ENCODE assay signal across 34 cellular contexts in the genomic region with DNA sequence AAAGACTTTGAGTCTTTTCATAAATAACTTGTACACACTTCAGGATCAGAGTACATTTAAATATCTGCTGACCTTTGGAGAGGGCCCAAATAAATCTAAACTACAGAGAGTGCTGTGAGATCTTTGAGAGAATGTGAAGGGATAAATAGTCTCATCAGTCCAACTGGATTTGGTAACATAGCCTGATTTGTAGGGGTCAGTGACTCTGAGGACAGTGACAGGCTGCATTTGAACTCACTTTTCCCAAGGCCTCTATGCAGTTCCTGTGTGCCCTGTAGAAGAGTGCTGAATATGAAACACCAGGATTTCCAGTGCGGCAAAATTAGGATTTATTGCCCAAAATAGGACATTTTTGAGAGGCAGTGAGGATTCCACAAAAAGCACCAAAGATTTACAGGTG.
"Had no signal": no experiment of that assay in that cellular context is flagged by ENCODE, and none has a peak within 500 bp of the region (broad histone marks: within the 10 kb centered on the region; RNA-seq: fewer than 3 reads in every experiment).

No MANE protein-coding gene starts in this region.

- DNase-seq: Karpas-422, Kasumi-1, MG63, MM.1S, MV-4-11, NCI-H1048, NCI-H1092, NCI-H1092 treated with DMSO at 0.1 percent for 48 hours, NCI-H1105, NCI-H1105 treated with DMSO at 0.1 percent for 48 hours, NCI-H1417, NCI-H1417 treated with DMSO at 0.1 percent for 48 hours, NCI-H1436, NCI-H1436 treated with DMSO at 0.1 percent for 48 hours, NCI-H146, NCI-H1694, NCI-H1694 treated with DMSO at 0.1 percent for 48 hours, NCI-H187, NCI-H187 treated with DMSO at 0.1 percent for 48 hours, NCI-H1930, NCI-H2029, NCI-H2029 treated with DMSO at 0.1 percent for 48 hours, NCI-H2081, NCI-H2081 treated with DMSO at 0.1 percent for 48 hours, NCI-H2107, NCI-H2171, NCI-H2171 treated with DMSO at 0.1 percent for 48 hours, NCI-H2227 treated with DMSO at 0.1 percent for 48 hours, NCI-H226, NCI-H345, NCI-H446, NCI-H446 treated with DMSO at 0.1 percent for 48 hours, NCI-H510A had no signal

- H3K27ac ChIP-seq: KMS-11 had no signal

- H3K9ac ChIP-seq: KMS-11 had no signal

- H3K4me3 ChIP-seq: MG63 had no signal

- H3K36me3 ChIP-seq: MG63 had no signal

- H3K27me3 ChIP-seq: MG63 had no signal

- H3K9me3 ChIP-seq: MG63 had no signal

- H3K4me2 ChIP-seq: KMS-11 had no signal
